Comparison of ENCODE assay signal across 11 cellular contexts in the genomic region with DNA sequence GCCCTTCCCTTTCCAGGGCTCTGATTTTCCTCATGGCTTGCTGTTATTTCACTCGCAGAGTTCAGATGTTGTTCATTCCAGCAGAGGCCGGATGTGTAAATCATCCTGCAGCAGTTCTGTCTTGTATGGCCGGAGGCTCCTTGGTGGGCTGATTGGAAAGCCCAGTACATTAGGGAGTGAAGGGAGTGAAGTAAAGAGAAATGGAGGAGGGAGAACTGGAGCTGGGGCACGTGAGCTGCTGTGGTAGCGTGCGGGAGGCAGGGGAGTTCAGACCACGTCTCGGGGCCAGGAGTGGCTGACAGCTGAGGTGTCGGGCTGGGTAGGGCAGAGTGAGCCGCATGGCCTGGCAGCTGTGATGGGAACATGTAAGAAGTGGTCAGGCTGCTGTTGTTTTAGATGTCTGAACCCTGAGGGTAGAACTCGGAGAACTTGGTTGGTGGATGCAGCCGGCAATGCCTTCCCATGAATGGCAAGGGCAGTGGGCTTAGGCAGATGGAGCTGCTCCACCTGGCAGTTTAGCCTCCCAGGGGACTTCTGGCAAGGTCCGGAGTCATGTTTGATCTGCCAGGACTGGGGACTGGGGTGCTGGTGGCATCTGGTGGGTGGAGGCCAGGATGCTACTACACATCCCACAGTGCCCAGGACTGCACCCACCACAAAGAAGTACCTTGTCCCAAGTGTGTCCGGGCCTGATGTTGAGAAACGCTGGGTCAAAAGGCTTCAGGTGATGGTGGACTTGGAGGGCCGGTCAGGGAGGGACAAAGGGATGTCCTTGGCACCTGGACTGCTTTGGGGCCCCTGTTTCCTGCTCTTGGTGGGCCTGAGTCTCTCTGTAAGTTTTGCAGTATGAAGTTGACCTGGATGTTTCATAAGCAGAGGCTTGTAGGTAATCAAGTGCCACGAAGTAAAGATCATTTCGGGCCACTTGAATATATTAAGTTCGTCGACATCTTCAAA. TPM values are rescaled to one million over a fixed set of nuclear protein-coding genes. Genes with fewer than 3 reads are reported as not detected.
A peak's percentile ranks its signal among the peaks of the same experiment; 100 is the strongest.
DNase-seq lines count a peak whose midpoint lies in the region; ATAC-seq, FAIRE-seq and TF ChIP-seq lines count a peak whose summit lies in the region.
"Had no signal": no experiment of that assay in that cellular context is flagged by ENCODE, and none has a peak within 500 bp of the region (broad histone marks: within the 10 kb centered on the region; RNA-seq: fewer than 3 reads in every experiment).

No MANE protein-coding gene starts in this region.

- DNase-seq in HTR-8/SVneo (ENCODE audit: insufficient read length, low spot score) (peak; percentile 85), MCF 10A (ENCODE audit: unreplicated experiment) (peak; percentile 71), left kidney (ENCODE audit: low read depth, low spot score) (peak; percentile 96), GM23338 (ENCODE audit: low spot score) (no peak), RPMI8226 (no peak)
- DNase-seq: natural killer cell, NCI-H1930 had no signal

- no peak overlapping the region for H2AFZ ChIP-seq in GM23338

- peak overlapping the region; percentile 81 for H3K27ac ChIP-seq in subcutaneous abdominal adipose tissue (ENCODE audit: low read depth, low read length)
- H3K27ac ChIP-seq in GM23338 (ENCODE audit: low read depth): no peak overlapping the region

- CTCF ChIA-PET in MCF 10A (lab: Yijun Ruan, JAX): interaction anchor here (0.6 to 8.6 kb wide), 9 partner anchors 9 to 92 kb away, joined by 3 to 54 read pairs (median 5); partner anchors contain the start of gene ASAP2

- peak overlapping the region in 1 of 5 donors; percentile 26 for H3K9ac ChIP-seq in subcutaneous abdominal adipose tissue (ENCODE audit: low read length in 5 of 5)

- intact Hi-C loops in MCF 10A (cut with micrococcal nuclease): loop anchor here (1.0 to 10.0 kb wide), 4 partner anchors 13 to 231 kb away; partner anchors contain the start of gene MBOAT2

- BruUV-seq in MCF 10A (replicated peaks; lab: Mats Ljungman, UMichigan): no TSS peak

- peaks cover 10% of the 10 kb centered on the region for H4K20me1 ChIP-seq in GM23338 (replicated peaks; ENCODE audit: insufficient read depth)

- ATAC-seq in GM19463 (IDR thresholded peaks at IDR 0.05; ENCODE audit: unreplicated experiment) (no peak), GM23338 (no peak), GM21423 (IDR thresholded peaks at IDR 0.05; ENCODE audit: unreplicated experiment) (no peak)
- ATAC-seq: natural killer cell had no signal

- H3K27me3 ChIP-seq in subcutaneous abdominal adipose tissue (ENCODE audit: control insufficient read depth in 5 of 5, insufficient read depth in 4 of 5, low read length in 5 of 5): no peaks in the 10 kb centered on the region
- H3K27me3 ChIP-seq in GM23338 (ENCODE audit: insufficient read depth): no peaks in the 10 kb centered on the region

- peak overlapping the region in 2 of 5 donors; percentile 6 for H3K4me3 ChIP-seq in subcutaneous abdominal adipose tissue (ENCODE audit: low read depth in 1 of 5, low read length in 5 of 5)
- no peak overlapping the region for H3K4me3 ChIP-seq in GM23338

- no peaks in the 10 kb centered on the region for H3K9me2 ChIP-seq in GM23338 (ENCODE audit: insufficient read depth)

- H3K79me2 ChIP-seq in GM23338 (replicated peaks; ENCODE audit: insufficient read depth): peaks cover 93% of the 10 kb centered on the region

- H3K9me3 Mint-ChIP-seq in MCF 10A (ENCODE audit: unreplicated experiment) (no peaks in the 10 kb centered on the region), GM23338 (no peaks in the 10 kb centered on the region; the same call in 2 of the 3 replicates)
- H3K9me3 Mint-ChIP-seq: natural killer cell had no signal

- H3F3A ChIP-seq in GM23338 (replicated peaks; ENCODE audit: low read depth): no peaks in the 10 kb centered on the region

- H3K27ac Mint-ChIP-seq in MCF 10A (ENCODE audit: low read depth, unreplicated experiment) (peak overlapping the region; percentile 97), GM23338 (no peak overlapping the region)
- H3K27ac Mint-ChIP-seq: natural killer cell had no signal

- H3K4me1 ChIP-seq in subcutaneous abdominal adipose tissue (ENCODE audit: control insufficient read depth in 5 of 5, insufficient read depth in 5 of 5, low read length in 5 of 5): peaks cover 35 to 84% (median 79%) of the 10 kb centered on the region in 5 donors
- H3K4me1 ChIP-seq in GM23338 (ENCODE audit: insufficient read depth): peaks cover 10% of the 10 kb centered on the region

- no peak overlapping the region for H3K4me2 ChIP-seq in GM23338

- FAIRE-seq in HTR-8/SVneo (lab: Jason Lieb, UNC): peak; percentile 85
- FAIRE-seq: colon had no signal

- no peaks in the 10 kb centered on the region for H3K9me3 ChIP-seq in subcutaneous abdominal adipose tissue (ENCODE audit: control insufficient read depth in 5 of 5, low read length in 5 of 5)

- H3K36me3 ChIP-seq in subcutaneous abdominal adipose tissue (ENCODE audit: control insufficient read depth in 5 of 5, insufficient read depth in 5 of 5, low read length in 5 of 5) (no peaks in the 10 kb centered on the region), GM23338 (ENCODE audit: insufficient read depth) (no peaks in the 10 kb centered on the region)

- H3K4me1 Mint-ChIP-seq in MCF 10A (ENCODE audit: insufficient read depth, unreplicated experiment) (peaks cover 62% of the 10 kb centered on the region), GM23338 (peaks cover 35% of the 10 kb centered on the region)
- H3K4me1 Mint-ChIP-seq: natural killer cell had no signal

- no peaks in the 10 kb centered on the region for H3K36me3 Mint-ChIP-seq in MCF 10A (ENCODE audit: insufficient read depth, unreplicated experiment)
- H3K36me3 Mint-ChIP-seq in GM23338 (ENCODE audit: low read depth): no peaks in the 10 kb centered on the region
- H3K36me3 Mint-ChIP-seq: natural killer cell had no signal

- no peak for TF ChIP-seq CTCF in MCF 10A (IDR thresholded peaks at IDR 0.05; ENCODE audit: unreplicated experiment)
- no peak for TF ChIP-seq CTCF in GM23338 (conservative IDR thresholded peaks at IDR 0.05; ENCODE audit: low read depth in 2 of 2)

- H3K27me3 Mint-ChIP-seq in MCF 10A (ENCODE audit: insufficient read depth, unreplicated experiment) (no peaks in the 10 kb centered on the region), GM23338 (ENCODE audit: insufficient read depth, low read depth, poor library complexity) (peaks cover 1% of the 10 kb centered on the region)

- peak overlapping the region; percentile 67 for H3K4me3 Mint-ChIP-seq in MCF 10A (ENCODE audit: unreplicated experiment)
- H3K4me3 Mint-ChIP-seq in GM23338: no peak overlapping the region
- H3K4me3 Mint-ChIP-seq: natural killer cell had no signal

- POLR2A ChIA-PET in MCF 10A (lab: Yijun Ruan, JAX): interaction anchor here (0.5 to 12.2 kb wide), 16 partner anchors 9 to 188 kb away, joined by 3 to 142 read pairs (median 6); partner anchors contain the start of genes ASAP2, CPSF3 and ITGB1BP1

TF ChIP-seq in GM23338, 12 proteins besides CTCF, POLR2A, EP300 and RAD21 (continues in another document):
- TF ChIP-seq JUNB (IDR thresholded peaks at IDR 0.05; ENCODE audit: unreplicated experiment) (no peak), ETS1 (IDR thresholded peaks at IDR 0.05) (no peak), ZNF114 (CRISPR knock-in tag; IDR thresholded peaks at IDR 0.05) (no peak), REST (IDR thresholded peaks at IDR 0.05; ENCODE audit: unreplicated experiment) (no peak), STAT1 (IDR thresholded peaks at IDR 0.05; ENCODE audit: unreplicated experiment) (no peak), POLR2AphosphoS5 (IDR thresholded peaks at IDR 0.05; ENCODE audit: low read depth) (no peak)

RNA-seq across cellular contexts. Expression of gene ASAP2, which starts 29.1 kb away (rescaled TPM):
- 80.8 and 89.5 TPM in 2 replicates for total RNA-seq in MCF 10A (2022)
- total RNA-seq in GM23338 (2014; rRNA removed; shearing (Covaris generic)): 15.6 and 16.5 TPM in 2 replicates
- polyA plus RNA-seq in GM23338 (2016; fragmentation: Nextera tagmentation; extraction: Ambion mirVana): 2.6 and 3.2 TPM in 2 replicates

Comparison
In these comparisons a context has a peak if more than half of its experiments do, and no peak if none do; other contexts are left out.
1. DNase-seq: peak in HTR-8/SVneo (single experiment), MCF 10A (single experiment) and left kidney (single experiment); none in GM23338 (single experiment) and RPMI8226 (single experiment).